ENCODE assay signal across 16 cellular contexts in the genomic region with DNA sequence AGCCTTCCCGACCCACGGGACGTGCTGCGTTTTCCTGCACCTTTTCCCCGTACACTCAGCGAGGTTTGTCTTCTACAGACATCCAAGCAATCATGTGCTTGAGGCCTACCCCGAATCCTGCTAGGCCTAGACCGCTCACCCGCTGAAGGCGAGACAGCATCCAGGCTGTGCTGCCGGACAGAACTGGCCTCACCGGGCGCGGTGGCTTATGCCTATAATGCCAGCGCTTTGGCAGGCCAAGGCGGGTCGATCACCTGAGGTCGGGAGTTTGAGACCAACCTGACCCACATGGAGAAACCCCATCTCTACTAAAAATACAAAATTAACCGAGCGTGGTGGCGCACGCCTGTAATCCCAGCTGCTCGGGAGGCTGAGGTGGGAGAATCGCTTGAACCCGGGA. TPM values are rescaled to one million over a fixed set of nuclear protein-coding genes. Genes with fewer than 3 reads are reported as not detected.
A peak's percentile ranks its signal among the peaks of the same experiment; 100 is the strongest.
DNase-seq lines count a peak whose midpoint lies in the region; ATAC-seq and TF ChIP-seq lines count a peak whose summit lies in the region.
"Had no signal": no experiment of that assay in that cellular context is flagged by ENCODE, and none has a peak within 500 bp of the region (broad histone marks: within the 10 kb centered on the region; RNA-seq: fewer than 3 reads in every experiment).

No MANE protein-coding gene starts in this region.

- H2BK120ac ChIP-seq in mesenchymal stem cell (ENCODE audit: low read depth, low read length) = no peak overlapping the region

- H2BK12ac ChIP-seq in mesenchymal stem cell (ENCODE audit: low read length in 2 of 2) = no peak overlapping the region

- CTCF ChIA-PET in PC-3 (lab: Charles Lee) = no interaction called here

- H4K8ac ChIP-seq in mesenchymal stem cell (ENCODE audit: low read length) = no peak overlapping the region

- H2AK5ac ChIP-seq in mesenchymal stem cell (ENCODE audit: low read length, severe bottlenecking) = no peak overlapping the region

- H3K4me1 Mint-ChIP-seq in activated T-cell treated with anti-CD3 and anti-CD28 coated beads, Interleukin-2, amount 50 U/mL, for 72 hours (ENCODE audit: low read depth) = peaks cover 4% of the 10 kb centered on the region
- peaks cover 1% of the 10 kb centered on the region for H3K4me1 Mint-ChIP-seq in activated T-cell treated with anti-CD3 and anti-CD28 coated beads, Interleukin-2, amount 50 U/mL, for 4 hours (ENCODE audit: low read depth)
- peaks cover 15 to 18% of the 10 kb centered on the region in 2 donors for H3K4me1 Mint-ChIP-seq in stimulated activated naive B cell treated with anti-CD40 and anti-IgM and Interleukin-4, amounts not matched to agents 10 μg/mL and 1 μg/mL and 100 μg/mL, for 72 hours

- peak overlapping the region; percentile 19 for H3K27ac Mint-ChIP-seq in activated T-cell treated with anti-CD3 and anti-CD28 coated beads, Interleukin-2, amount 50 U/mL, for 72 hours
- H3K27ac Mint-ChIP-seq in stimulated activated naive B cell treated with anti-CD40 and anti-IgM and Interleukin-4, amounts not matched to agents 10 μg/mL and 1 μg/mL and 100 μg/mL, for 72 hours = peak overlapping the region; percentile 25
- H3K27ac Mint-ChIP-seq: CD4-positive, alpha-beta T cell had no signal

- H3K9me3 ChIP-seq in PC-3 (ENCODE audit: low read length) = no peaks in the 10 kb centered on the region
- H3K9me3 ChIP-seq in mesenchymal stem cell (ENCODE audit: control insufficient read depth, low read length) = no peaks in the 10 kb centered on the region
- H3K9me3 ChIP-seq: A549, Caco-2 had no signal

- no peak overlapping the region for H3K4me3 ChIP-seq in PC-3 (ENCODE audit: low read length)
- H3K4me3 ChIP-seq in mesenchymal stem cell (ENCODE audit: insufficient read depth in 1 of 2, low read depth in 1 of 2, low read length in 2 of 2) = peak overlapping the region in 1 of 2 experiments; percentile 9
- H3K4me3 ChIP-seq: A549, GM23338 had no signal

- TF ChIP-seq CTCF in PC-3 (conservative IDR thresholded peaks at IDR 0.05; ENCODE audit: low read depth, low read length) = no peak

- DNase-seq in activated T-cell treated with anti-CD3 and anti-CD28 coated beads, Interleukin-2, amount 50 U/mL, for 72 hours = no peak
- DNase-seq in activated T-cell treated with anti-CD3 and anti-CD28 coated beads, Interleukin-2, amount 50 U/mL, for 4 hours = no peak
- DNase-seq in PC-3 (no peak), mesenchymal stem cell (no peak), hepatic stellate cell (ENCODE audit: low spot score) (no peak)
- no peak for DNase-seq in stimulated activated naive B cell treated with anti-CD40 and anti-IgM and Interleukin-4, amounts not matched to agents 10 μg/mL and 1 μg/mL and 100 μg/mL, for 72 hours
- DNase-seq: AML-193; Caco-2; CD4-positive, alpha-beta T cell; HCEC 1CT had no signal

- H2BK15ac ChIP-seq in mesenchymal stem cell (ENCODE audit: low read depth, poor library complexity, severe bottlenecking) = no peak overlapping the region

- peaks cover 31% of the 10 kb centered on the region for H3K36me3 ChIP-seq in PC-3 (ENCODE audit: low read depth, low read length)
- H3K36me3 ChIP-seq in mesenchymal stem cell (ENCODE audit: control insufficient read depth in 1 of 2, insufficient read depth in 2 of 2, low read depth in 1 of 2, low read length in 2 of 2) = peaks cover 54 to 86% of the 10 kb centered on the region in 2 experiments

- H3K27ac ChIP-seq in PC-3 (ENCODE audit: low read length) (peak overlapping the region; percentile 99), mesenchymal stem cell (ENCODE audit: low read length, poor library complexity, severe bottlenecking) (no peak overlapping the region)
- H3K27ac ChIP-seq: 22Rv1, A549, C4-2B, HL-60 had no signal

- H3K9ac ChIP-seq in PC-3 (ENCODE audit: low read length) (peak overlapping the region; percentile 81), mesenchymal stem cell (ENCODE audit: low read length) (peak overlapping the region; percentile 78)

- H3K4me2 ChIP-seq in PC-3 (ENCODE audit: low read length) = peak overlapping the region; percentile 18; the same call in 1 of the 2 replicates
- no peak overlapping the region for H3K4me2 ChIP-seq in mesenchymal stem cell (ENCODE audit: low read length, poor library complexity, severe bottlenecking)
- H3K4me2 ChIP-seq: A549, GM23338 had no signal

- no peak overlapping the region for H3K18ac ChIP-seq in mesenchymal stem cell (ENCODE audit: low read depth in 1 of 2, low read length in 2 of 2)

- H3F3A ChIP-seq in PC-3 (ENCODE audit: low read length, unreplicated experiment) = peaks cover 11% of the 10 kb centered on the region

- H3K79me1 ChIP-seq in mesenchymal stem cell (replicated peaks; ENCODE audit: low read length, poor library complexity, severe bottlenecking) = peaks cover 1% of the 10 kb centered on the region

- H3K27me3 ChIP-seq in PC-3 (ENCODE audit: low read length) = no peaks in the 10 kb centered on the region
- H3K27me3 ChIP-seq in mesenchymal stem cell (ENCODE audit: control insufficient read depth in 1 of 2, insufficient read depth in 1 of 2, low read length in 2 of 2) = no peaks in the 10 kb centered on the region

- no peaks in the 10 kb centered on the region for H3K9me3 Mint-ChIP-seq in activated T-cell treated with anti-CD3 and anti-CD28 coated beads, Interleukin-2, amount 50 U/mL, for 72 hours
- H3K9me3 Mint-ChIP-seq in activated T-cell treated with anti-CD3 and anti-CD28 coated beads, Interleukin-2, amount 50 U/mL, for 4 hours = no peaks in the 10 kb centered on the region
- H3K9me3 Mint-ChIP-seq in stimulated activated naive B cell treated with anti-CD40 and anti-IgM and Interleukin-4, amounts not matched to agents 10 μg/mL and 1 μg/mL and 100 μg/mL, for 72 hours = no peaks in the 10 kb centered on the region
- H3K9me3 Mint-ChIP-seq: CD4-positive, alpha-beta T cell; GM23338 had no signal

- intact Hi-C loops in PC-3 (cut with micrococcal nuclease) = loop anchor here (10.0 kb wide), 1 partner anchor 259 kb away; no protein-coding TSS in a partner anchor

- no TSS peak for BruUV-seq in PC-3 (replicated peaks; lab: Mats Ljungman, UMichigan)

- H4K91ac ChIP-seq in mesenchymal stem cell (ENCODE audit: low read length) = peak overlapping the region; percentile 7

- no peak overlapping the region for H3K14ac ChIP-seq in mesenchymal stem cell (ENCODE audit: low read length in 2 of 2)

- H3K4me1 ChIP-seq in PC-3 (ENCODE audit: insufficient read depth, low read length) (peaks cover 58% of the 10 kb centered on the region), mesenchymal stem cell (ENCODE audit: control insufficient read depth, insufficient read depth, low read depth, low read length) (peaks cover 26% of the 10 kb centered on the region)
- H3K4me1 ChIP-seq: A549 had no signal

- H3K9me2 ChIP-seq in PC-3 (replicated peaks; ENCODE audit: low read length) = no peaks in the 10 kb centered on the region

- H3K4me3 Mint-ChIP-seq in activated T-cell treated with anti-CD3 and anti-CD28 coated beads, Interleukin-2, amount 50 U/mL, for 72 hours = no peak overlapping the region
- H3K4me3 Mint-ChIP-seq in activated T-cell treated with anti-CD3 and anti-CD28 coated beads, Interleukin-2, amount 50 U/mL, for 4 hours = no peak overlapping the region
- no peak overlapping the region for H3K4me3 Mint-ChIP-seq in stimulated activated naive B cell treated with anti-CD40 and anti-IgM and Interleukin-4, amounts not matched to agents 10 μg/mL and 1 μg/mL and 100 μg/mL, for 72 hours
- H3K4me3 Mint-ChIP-seq: CD4-positive, alpha-beta T cell; GM23338 had no signal

- H3K23ac ChIP-seq in mesenchymal stem cell (ENCODE audit: low read length in 2 of 2) = no peak overlapping the region

- H2BK5ac ChIP-seq in mesenchymal stem cell (ENCODE audit: low read depth, low read length, poor library complexity, severe bottlenecking) = no peak overlapping the region

- 99% methylated on average over 25 of the region's 25 CpGs for WGBS in mesenchymal stem cell

- H3K4ac ChIP-seq in mesenchymal stem cell (ENCODE audit: low read depth in 1 of 2, low read length in 2 of 2) = no peak overlapping the region

- H2AFZ ChIP-seq in PC-3 (ENCODE audit: low read length) (no peak overlapping the region), mesenchymal stem cell (ENCODE audit: low read depth, low read length) (no peak overlapping the region)
- H2AFZ ChIP-seq: GM23338 had no signal

- H3K36me3 Mint-ChIP-seq in activated T-cell treated with anti-CD3 and anti-CD28 coated beads, Interleukin-2, amount 50 U/mL, for 72 hours (ENCODE audit: insufficient read depth in 2 of 2) = peaks cover 4 to 18% of the 10 kb centered on the region in 2 donors
- H3K36me3 Mint-ChIP-seq in activated T-cell treated with anti-CD3 and anti-CD28 coated beads, Interleukin-2, amount 50 U/mL, for 4 hours (ENCODE audit: insufficient read depth) = peaks cover 20% of the 10 kb centered on the region
- H3K36me3 Mint-ChIP-seq in stimulated activated naive B cell treated with anti-CD40 and anti-IgM and Interleukin-4, amounts not matched to agents 10 μg/mL and 1 μg/mL and 100 μg/mL, for 72 hours = peaks cover 47 to 68% of the 10 kb centered on the region in 2 donors

- H3K79me2 ChIP-seq in PC-3 (ENCODE audit: low read length) = peaks cover 16% of the 10 kb centered on the region

- H4K20me1 ChIP-seq in PC-3 (ENCODE audit: low read length) = no peaks in the 10 kb centered on the region

- no peaks in the 10 kb centered on the region for H3K27me3 Mint-ChIP-seq in activated T-cell treated with anti-CD3 and anti-CD28 coated beads, Interleukin-2, amount 50 U/mL, for 72 hours (ENCODE audit: low read depth)
- no peaks in the 10 kb centered on the region for H3K27me3 Mint-ChIP-seq in activated T-cell treated with anti-CD3 and anti-CD28 coated beads, Interleukin-2, amount 50 U/mL, for 4 hours (ENCODE audit: low read depth)
- H3K27me3 Mint-ChIP-seq in stimulated activated naive B cell treated with anti-CD40 and anti-IgM and Interleukin-4, amounts not matched to agents 10 μg/mL and 1 μg/mL and 100 μg/mL, for 72 hours = no peaks in the 10 kb centered on the region
- H3K27me3 Mint-ChIP-seq: CD4-positive, alpha-beta T cell had no signal

- no peak for ATAC-seq in activated T-cell treated with anti-CD3 and anti-CD28 coated beads, Interleukin-2, amount 50 U/mL, for 72 hours (replicated peaks in 1 of 2)
- ATAC-seq in activated T-cell treated with anti-CD3 and anti-CD28 coated beads, Interleukin-2, amount 50 U/mL, for 4 hours = no peak
- ATAC-seq in PC-3 (no peak), GM18517 (IDR thresholded peaks at IDR 0.05; ENCODE audit: unreplicated experiment) (no peak)
- no peak for ATAC-seq in stimulated activated naive B cell treated with anti-CD40 and anti-IgM and Interleukin-4, amounts not matched to agents 10 μg/mL and 1 μg/mL and 100 μg/mL, for 72 hours (replicated peaks)
- ATAC-seq: A549, GM23338 had no signal

- POLR2A ChIA-PET in PC-3 (lab: Charles Lee; ENCODE audit: unreplicated experiment) = no interaction called here

RNA-seq across cellular contexts. Expression of a gene that starts 54.1 kb away (rescaled TPM):
- 100 to 1,000 TPM; 159 to 193 TPM for total RNA-seq in activated T-cell treated with anti-CD3 and anti-CD28 coated beads, Interleukin-2, amount 50 U/mL, for 72 hours
- total RNA-seq in activated T-cell treated with anti-CD3 and anti-CD28 coated beads, Interleukin-2, amount 50 U/mL, for 4 hours = 100 to 1,000 TPM; 121 to 168 (median 149) TPM
- total RNA-seq in PC-3 (2014; rRNA removed) = 86.8 and 110 TPM in 2 replicates
- 229 TPM for polyA plus RNA-seq in mesenchymal stem cell (2013, experiment 1 of 2)
- 222 TPM for polyA plus RNA-seq in mesenchymal stem cell (2013, experiment 2 of 2)

RNA-seq across cellular contexts. Expression of a gene that starts 59.5 kb away (rescaled TPM):
- total RNA-seq in activated T-cell treated with anti-CD3 and anti-CD28 coated beads, Interleukin-2, amount 50 U/mL, for 72 hours = 10 to 100 TPM; 33.3 to 36.3 TPM
- total RNA-seq in activated T-cell treated with anti-CD3 and anti-CD28 coated beads, Interleukin-2, amount 50 U/mL, for 4 hours = 10 to 100 TPM; 43.5 to 48.5 (median 46.1) TPM
- 16.9 and 25.0 TPM in 2 replicates for total RNA-seq in PC-3 (2014; rRNA removed)
- polyA plus RNA-seq in mesenchymal stem cell (2013, experiment 1 of 2) = 75.1 TPM
- 72.4 TPM for polyA plus RNA-seq in mesenchymal stem cell (2013, experiment 2 of 2)
